Comparison of ENCODE assay signal across 11 cellular contexts in genomic region chr1:173020138-173020742, GRCh38. TPM values are rescaled to one million over a fixed set of nuclear protein-coding genes. Genes with fewer than 3 reads are reported as not detected.
DNase-seq lines count a peak whose midpoint lies in the region; ATAC-seq and TF ChIP-seq lines count a peak whose summit lies in the region.
"Had no signal": no experiment of that assay in that cellular context is flagged by ENCODE, and none has a peak within 500 bp of the region (broad histone marks: within the 10 kb centered on the region; RNA-seq: fewer than 3 reads in every experiment).

No MANE protein-coding gene starts in this region.

- no peak overlapping the region for H3K9ac ChIP-seq in colonic mucosa (ENCODE audit: low read depth in 2 of 2, low read length in 2 of 2)

- no peak overlapping the region for H3K27ac ChIP-seq in colonic mucosa

- H3K4me1 ChIP-seq in colonic mucosa = no peaks in the 10 kb centered on the region

- intact Hi-C loops in colonic mucosa (cut with DNase I) = no loop called here

- TF ChIP-seq CTCF in colonic mucosa (IDR thresholded peaks at IDR 0.05) = no peak

- peak; percentile 69 for DNase-seq in medulla oblongata (ENCODE audit: extremely low spot score)
- DNase-seq in colonic mucosa = no peak
- no peak for DNase-seq in iPS-NIHi7 (ENCODE audit: extremely low spot score)
- no peak for DNase-seq in MG63
- DNase-seq in Kasumi-1 (lab: John Stamatoyannopoulos, UW) = no peak
- DNase-seq: foreskin melanocyte, trophoblast cell had no signal

- no peak overlapping the region for H3K4me3 ChIP-seq in colonic mucosa
- H3K4me3 ChIP-seq in MG63 = no peak overlapping the region

- ATAC-seq in GM18867 (IDR thresholded peaks at IDR 0.05; ENCODE audit: unreplicated experiment) (peak; percentile 94), GM21737 (IDR thresholded peaks at IDR 0.05; ENCODE audit: unreplicated experiment) (peak; percentile 85), HG03439 (IDR thresholded peaks at IDR 0.05; ENCODE audit: unreplicated experiment) (peak; percentile 75)

- no peaks in the 10 kb centered on the region for H3K27me3 ChIP-seq in colonic mucosa
- H3K27me3 ChIP-seq in MG63 = no peaks in the 10 kb centered on the region

- H3K36me3 ChIP-seq in colonic mucosa (no peaks in the 10 kb centered on the region), MG63 (no peaks in the 10 kb centered on the region)

- H3K9me3 ChIP-seq in colonic mucosa = no peaks in the 10 kb centered on the region
- no peaks in the 10 kb centered on the region; the same call in 1 of the 2 replicates for H3K9me3 ChIP-seq in MG63

RNA-seq across cellular contexts. Expression of gene TNFSF18, which starts 30.5 kb away (rescaled TPM):
- not detected for total RNA-seq in colonic mucosa
- total RNA-seq in MG63 (2014; rRNA removed; shearing (Covaris generic); ENCODE audit: low replicate concordance) = not detected in 2 replicates
- total RNA-seq: activated CD8-positive, alpha-beta memory T cell treated with anti-CD3 and anti-CD28 coated beads for 36 hours had no signal
